ENCODE assay signal across 10 cellular contexts in genomic region chr5:15598294-15598902, GRCh38.
DNase-seq lines count a peak whose midpoint lies in the region; ATAC-seq, FAIRE-seq and TF ChIP-seq lines count a peak whose summit lies in the region.
"Had no signal": no experiment of that assay in that cellular context is flagged by ENCODE, and none has a peak within 500 bp of the region (broad histone marks: within the 10 kb centered on the region; RNA-seq: fewer than 3 reads in every experiment).

No MANE protein-coding gene starts in this region.

- no peak for FAIRE-seq in astrocyte (lab: Jason Lieb, UNC)

- peaks cover 51% of the 10 kb centered on the region for H4K20me1 ChIP-seq in astrocyte (ENCODE audit: insufficient read depth, low read length)
- H4K20me1 ChIP-seq: BLaER1 treated with 17β-estradiol and CSF1 and Interleukin-3, amounts not matched to agents 10 nM and 100 nM had no signal

- H3K36me3 Mint-ChIP-seq in astrocyte (ENCODE audit: low read depth, unreplicated experiment), result peaks cover 20% of the 10 kb centered on the region
- H3K36me3 Mint-ChIP-seq in neural crest cell (ENCODE audit: low read depth), result no peaks in the 10 kb centered on the region

- no peaks in the 10 kb centered on the region for H3K27me3 ChIP-seq in astrocyte (ENCODE audit: insufficient read depth, low read length)
- H3K27me3 ChIP-seq: BLaER1 treated with 17β-estradiol and CSF1 and Interleukin-3, amounts not matched to agents 10 nM and 100 nM had no signal

- no peak overlapping the region for H3K4me3 ChIP-seq in astrocyte (ENCODE audit: insufficient read depth, low read depth, low read length)
- H3K4me3 ChIP-seq: BLaER1 treated with 17β-estradiol and CSF1 and Interleukin-3, amounts not matched to agents 10 nM and 100 nM had no signal

- no peaks in the 10 kb centered on the region for H3K4me1 ChIP-seq in astrocyte (ENCODE audit: insufficient read depth, low read length)
- H3K4me1 ChIP-seq: BLaER1 treated with 17β-estradiol and CSF1 and Interleukin-3, amounts not matched to agents 10 nM and 100 nM had no signal

- TF ChIP-seq CTCF in astrocyte (IDR thresholded peaks at IDR 0.05; ENCODE audit: insufficient read depth, low read depth, low read length) (peak; percentile 58), neural crest cell (conservative IDR thresholded peaks at IDR 0.05) (peak; percentile 64)

- no peak overlapping the region for H3K4me2 ChIP-seq in astrocyte (ENCODE audit: low read length)
- H3K4me2 ChIP-seq: BLaER1 treated with 17β-estradiol and CSF1 and Interleukin-3, amounts not matched to agents 10 nM and 100 nM had no signal

- H3K27me3 Mint-ChIP-seq in astrocyte (ENCODE audit: low read depth, unreplicated experiment) (no peaks in the 10 kb centered on the region), neural crest cell (ENCODE audit: low read depth) (no peaks in the 10 kb centered on the region)

- in situ Hi-C loops in KBM-7 (cut with MboI; ENCODE audit: low pct_unique_long_range_greater_than_20kb, low sequenced_read_pairs), result no loop called here

- H3K9me3 ChIP-seq in astrocyte (ENCODE audit: insufficient read depth, low read depth, low read length), result no peaks in the 10 kb centered on the region
- H3K9me3 ChIP-seq: BLaER1 treated with 17β-estradiol and CSF1 and Interleukin-3, amounts not matched to agents 10 nM and 100 nM had no signal

- H3K9ac ChIP-seq in astrocyte (ENCODE audit: low read length), result no peak overlapping the region
- H3K9ac ChIP-seq: BLaER1 treated with 17β-estradiol and CSF1 and Interleukin-3, amounts not matched to agents 10 nM and 100 nM had no signal

- H3K27ac Mint-ChIP-seq in astrocyte (ENCODE audit: unreplicated experiment) (no peak overlapping the region), neural crest cell (ENCODE audit: unreplicated experiment) (no peak overlapping the region)

- H3K4me3 Mint-ChIP-seq in astrocyte (ENCODE audit: unreplicated experiment) (no peak overlapping the region), neural crest cell (no peak overlapping the region)

- no peak overlapping the region for H3K27ac ChIP-seq in astrocyte (ENCODE audit: low read depth, low read length)
- H3K27ac ChIP-seq: BLaER1 treated with 17β-estradiol and CSF1 and Interleukin-3, amounts not matched to agents 10 nM and 100 nM had no signal

- DNase-seq in NCI-H1417 (lab: John Stamatoyannopoulos, UW), result peak in 2 of 3 experiments; percentile 15 to 45
- no peak for DNase-seq in NCI-H1417 treated with DMSO at 0.1 percent for 48 hours (lab: John Stamatoyannopoulos, UW)
- peak; percentile 30 for DNase-seq in KBM-7
- DNase-seq in astrocyte (ENCODE audit: low read depth), result no peak
- DNase-seq in neural crest cell (ENCODE audit: low read depth, low spot score), result peak; percentile 14
- DNase-seq in NCI-H2107 treated with DMSO at 0.1 percent for 48 hours (lab: John Stamatoyannopoulos, UW; ENCODE audit: unreplicated experiment), result no peak
- DNase-seq: NCI-H1436 had no signal

- no peak overlapping the region for H2AFZ ChIP-seq in astrocyte (ENCODE audit: low read depth, low read length)

- H3K4me1 Mint-ChIP-seq in astrocyte (ENCODE audit: low read depth, unreplicated experiment), result peaks cover 16% of the 10 kb centered on the region
- H3K4me1 Mint-ChIP-seq in neural crest cell, result peaks cover 28% of the 10 kb centered on the region

- H3K79me2 ChIP-seq in astrocyte (ENCODE audit: insufficient read depth, low read length), result peaks cover 3% of the 10 kb centered on the region

- no peaks in the 10 kb centered on the region for H3K9me3 Mint-ChIP-seq in astrocyte (ENCODE audit: unreplicated experiment)
- no peaks in the 10 kb centered on the region for H3K9me3 Mint-ChIP-seq in neural crest cell

- no peaks in the 10 kb centered on the region for H3K36me3 ChIP-seq in astrocyte (ENCODE audit: insufficient read depth, low read length)
- H3K36me3 ChIP-seq: BLaER1 treated with 17β-estradiol and CSF1 and Interleukin-3, amounts not matched to agents 10 nM and 100 nM had no signal

- ATAC-seq in HG03460 (IDR thresholded peaks at IDR 0.05; ENCODE audit: unreplicated experiment), result no peak
- no peak for ATAC-seq in activated CD4-positive, CD25-positive, alpha-beta regulatory T cell treated with anti-CD3 and anti-CD28 coated beads, Interleukin-2, amount 50 U/mL, for 24 hours

Comparison
In these comparisons a context has a peak if more than half of its experiments do, and no peak if none do; other contexts are left out.
1. DNase-seq: peak in NCI-H1417 (2 of 3), KBM-7 (single experiment) and neural crest cell (single experiment); none in NCI-H1417 treated with DMSO at 0.1 percent for 48 hours (single experiment), astrocyte (single experiment) and NCI-H2107 treated with DMSO at 0.1 percent for 48 hours (single experiment).